10 cellular contexts compared by ENCODE assay signal in the genomic region with DNA sequence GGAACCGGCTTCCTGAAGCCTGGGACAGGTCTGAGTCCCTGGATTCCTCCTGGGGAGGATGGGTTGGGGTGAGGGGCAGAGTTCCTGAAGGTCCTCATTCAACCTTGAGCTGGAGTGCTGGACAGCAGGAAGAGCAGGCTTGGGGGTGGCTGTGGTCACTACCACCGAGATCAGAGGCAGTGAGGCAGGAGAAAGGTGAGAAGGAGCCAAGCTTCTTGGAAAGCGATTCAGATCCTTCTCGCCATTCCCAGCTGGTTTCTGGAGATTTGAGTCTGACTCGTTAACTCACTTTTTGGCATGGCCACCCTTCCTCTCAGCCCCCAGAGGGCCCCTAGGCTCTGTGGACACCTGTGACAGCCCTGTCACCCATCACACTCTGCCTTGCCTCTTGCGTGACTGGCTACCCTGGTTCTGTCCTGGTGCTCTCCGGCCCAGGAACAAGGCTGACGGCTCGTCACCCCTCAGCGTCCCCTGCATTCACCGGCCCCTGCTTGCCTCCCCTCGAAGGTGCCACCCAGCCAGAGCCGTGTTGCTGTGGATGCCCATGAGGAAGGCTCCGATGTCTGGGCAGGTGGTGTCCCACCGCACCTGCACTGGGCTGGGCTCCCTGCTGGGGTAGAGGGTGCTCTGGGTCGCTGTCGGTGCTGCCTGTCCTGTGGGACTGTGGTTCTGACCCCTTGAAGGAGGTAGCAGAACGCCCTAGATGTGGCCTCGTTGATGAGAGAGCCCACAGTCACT. TPM values are rescaled to one million over a fixed set of nuclear protein-coding genes. Genes with fewer than 3 reads are reported as not detected.
A peak's percentile ranks its signal among the peaks of the same experiment; 100 is the strongest.
DNase-seq lines count a peak whose midpoint lies in the region; ATAC-seq, FAIRE-seq and TF ChIP-seq lines count a peak whose summit lies in the region.
"Had no signal": no experiment of that assay in that cellular context is flagged by ENCODE, and none has a peak within 500 bp of the region (broad histone marks: within the 10 kb centered on the region; RNA-seq: fewer than 3 reads in every experiment).

No MANE protein-coding gene starts in this region.

- no peak for ATAC-seq in activated CD8-positive, alpha-beta T cell treated with anti-CD3 and anti-CD28 coated beads, Interleukin-2, amount 10 ng/mL, durations not matched to agents 7 days and 5 days
- ATAC-seq in activated CD8-positive, alpha-beta T cell treated with anti-CD3 and anti-CD28 coated beads for 36 hours = no peak
- ATAC-seq in GM19023 (IDR thresholded peaks at IDR 0.05; ENCODE audit: unreplicated experiment) = no peak
- ATAC-seq in HG03097 (IDR thresholded peaks at IDR 0.05; ENCODE audit: low FRiP score, unreplicated experiment) = no peak

- H3K4me1 ChIP-seq in duodenal mucosa (ENCODE audit: control insufficient read depth in 1 of 2, insufficient read depth in 2 of 2, low read length in 2 of 2) = peaks cover 15 to 16% of the 10 kb centered on the region in 2 donors

- DNase-seq in activated CD8-positive, alpha-beta T cell treated with anti-CD3 and anti-CD28 coated beads, Interleukin-2, amount 10 ng/mL, durations not matched to agents 7 days and 5 days = no peak
- no peak for DNase-seq in activated CD8-positive, alpha-beta T cell treated with anti-CD3 and anti-CD28 coated beads for 36 hours
- peak; percentile 61 for DNase-seq in myocyte (ENCODE audit: low read depth)
- DNase-seq in urothelium cell line (ENCODE audit: low spot score) = no peak
- DNase-seq in NCI-H1105 treated with DMSO at 0.1 percent for 48 hours (lab: John Stamatoyannopoulos, UW) = no peak

- H3K27ac ChIP-seq in duodenal mucosa (ENCODE audit: low read depth, low read length) = peak overlapping the region; percentile 67

- H3K36me3 Mint-ChIP-seq in activated CD8-positive, alpha-beta T cell treated with anti-CD3 and anti-CD28 coated beads, Interleukin-2, amount 10 ng/mL, durations not matched to agents 7 days and 5 days (ENCODE audit: low read depth) = no peaks in the 10 kb centered on the region
- H3K36me3 Mint-ChIP-seq in activated CD8-positive, alpha-beta T cell treated with anti-CD3 and anti-CD28 coated beads for 36 hours (ENCODE audit: low read depth) = no peaks in the 10 kb centered on the region

- no peaks in the 10 kb centered on the region for H3K9me3 Mint-ChIP-seq in activated CD8-positive, alpha-beta T cell treated with anti-CD3 and anti-CD28 coated beads, Interleukin-2, amount 10 ng/mL, durations not matched to agents 7 days and 5 days (ENCODE audit: insufficient read depth)
- H3K9me3 Mint-ChIP-seq in activated CD8-positive, alpha-beta T cell treated with anti-CD3 and anti-CD28 coated beads for 36 hours = no peaks in the 10 kb centered on the region

- FAIRE-seq in urothelium cell line (lab: Jason Lieb, UNC) = peak; percentile 79
- FAIRE-seq: A204.1, GM12892 had no signal

- intact Hi-C loops in activated CD8-positive, alpha-beta T cell treated with anti-CD3 and anti-CD28 coated beads for 36 hours (cut with micrococcal nuclease) = no loop called here

- no peaks in the 10 kb centered on the region for H3K27me3 ChIP-seq in duodenal mucosa (ENCODE audit: control insufficient read depth in 1 of 2, insufficient read depth in 2 of 2, low read length in 2 of 2)

- H3K4me1 Mint-ChIP-seq in activated CD8-positive, alpha-beta T cell treated with anti-CD3 and anti-CD28 coated beads, Interleukin-2, amount 10 ng/mL, durations not matched to agents 7 days and 5 days (ENCODE audit: low read depth) = peaks cover 13% of the 10 kb centered on the region
- peaks cover 7% of the 10 kb centered on the region for H3K4me1 Mint-ChIP-seq in activated CD8-positive, alpha-beta T cell treated with anti-CD3 and anti-CD28 coated beads for 36 hours (ENCODE audit: low read depth)

- H3K36me3 ChIP-seq in duodenal mucosa (ENCODE audit: control insufficient read depth in 1 of 2, insufficient read depth in 2 of 2, low read length in 2 of 2) = no peaks in the 10 kb centered on the region

- H3K27me3 Mint-ChIP-seq in activated CD8-positive, alpha-beta T cell treated with anti-CD3 and anti-CD28 coated beads, Interleukin-2, amount 10 ng/mL, durations not matched to agents 7 days and 5 days (ENCODE audit: low read depth) = no peaks in the 10 kb centered on the region
- H3K27me3 Mint-ChIP-seq in activated CD8-positive, alpha-beta T cell treated with anti-CD3 and anti-CD28 coated beads for 36 hours = no peaks in the 10 kb centered on the region

- H3K27ac Mint-ChIP-seq in activated CD8-positive, alpha-beta T cell treated with anti-CD3 and anti-CD28 coated beads, Interleukin-2, amount 10 ng/mL, durations not matched to agents 7 days and 5 days = peak overlapping the region; percentile 14
- no peak overlapping the region for H3K27ac Mint-ChIP-seq in activated CD8-positive, alpha-beta T cell treated with anti-CD3 and anti-CD28 coated beads for 36 hours

- no peak overlapping the region for H3K4me3 Mint-ChIP-seq in activated CD8-positive, alpha-beta T cell treated with anti-CD3 and anti-CD28 coated beads, Interleukin-2, amount 10 ng/mL, durations not matched to agents 7 days and 5 days
- no peak overlapping the region for H3K4me3 Mint-ChIP-seq in activated CD8-positive, alpha-beta T cell treated with anti-CD3 and anti-CD28 coated beads for 36 hours

- H3K9me3 ChIP-seq in duodenal mucosa (ENCODE audit: control insufficient read depth in 1 of 2, low read length in 2 of 2) = no peaks in the 10 kb centered on the region

- POLR2A ChIA-PET in activated CD8-positive, alpha-beta T cell treated with anti-CD3 and anti-CD28 coated beads, Interleukin-2, amount 10 ng/mL, durations not matched to agents 7 days and 5 days (lab: Charles Lee) = no interaction called here
- POLR2A ChIA-PET in activated CD8-positive, alpha-beta T cell treated with anti-CD3 and anti-CD28 coated beads for 36 hours (lab: Charles Lee) = no interaction called here

- no peak overlapping the region for H3K9ac ChIP-seq in duodenal mucosa (ENCODE audit: low read depth in 1 of 2, low read length in 2 of 2)

- no peak for TF ChIP-seq CTCF in activated CD8-positive, alpha-beta T cell treated with anti-CD3 and anti-CD28 coated beads for 36 hours (IDR thresholded peaks at IDR 0.05)

- CTCF ChIA-PET in activated CD8-positive, alpha-beta T cell treated with anti-CD3 and anti-CD28 coated beads, Interleukin-2, amount 10 ng/mL, durations not matched to agents 7 days and 5 days (lab: Charles Lee) = interaction anchor here (2.1 kb wide), 1 partner anchor 69 kb away, joined by 9 read pairs; no protein-coding TSS in a partner anchor
- CTCF ChIA-PET in activated CD8-positive, alpha-beta T cell treated with anti-CD3 and anti-CD28 coated beads for 36 hours (lab: Charles Lee) = no interaction called here

- H3K4me3 ChIP-seq in duodenal mucosa (ENCODE audit: low read depth in 1 of 2, low read length in 2 of 2) = peak overlapping the region in 1 of 2 donors; percentile 19

RNA-seq across cellular contexts. Expression of a gene that starts 9.7 kb away (rescaled TPM):
- 1 to 10 TPM; 3.6 to 3.8 TPM for total RNA-seq in activated CD8-positive, alpha-beta T cell treated with anti-CD3 and anti-CD28 coated beads, Interleukin-2, amount 10 ng/mL, durations not matched to agents 7 days and 5 days
- 1 to 10 TPM; 2.4 to 2.5 TPM for total RNA-seq in activated CD8-positive, alpha-beta T cell treated with anti-CD3 and anti-CD28 coated beads for 36 hours
- total RNA-seq in myocyte = 197 and 208 TPM in 2 replicates
- polyA plus RNA-seq in myocyte (2012) = 598 TPM

RNA-seq across cellular contexts. Expression of a gene that starts 31.8 kb away (rescaled TPM):
- under 1 TPM in 1 of 2 experiments, not detected in 1; 0.26 TPM for total RNA-seq in activated CD8-positive, alpha-beta T cell treated with anti-CD3 and anti-CD28 coated beads, Interleukin-2, amount 10 ng/mL, durations not matched to agents 7 days and 5 days
- total RNA-seq in activated CD8-positive, alpha-beta T cell treated with anti-CD3 and anti-CD28 coated beads for 36 hours = under 1 TPM in 1 of 2 experiments, not detected in 1; 0.18 TPM
- 0.10 and 1.7 TPM in 2 replicates for total RNA-seq in myocyte
- polyA plus RNA-seq in myocyte (2012) = 1.3 TPM

RNA-seq across cellular contexts. Expression of a gene that starts 44.9 kb away (rescaled TPM):
- 100 to 1,000 TPM; 172 to 181 TPM for total RNA-seq in activated CD8-positive, alpha-beta T cell treated with anti-CD3 and anti-CD28 coated beads, Interleukin-2, amount 10 ng/mL, durations not matched to agents 7 days and 5 days
- total RNA-seq in activated CD8-positive, alpha-beta T cell treated with anti-CD3 and anti-CD28 coated beads for 36 hours = 10 to 100 TPM; 41.4 to 50.8 TPM
- 437 and 456 TPM in 2 replicates for total RNA-seq in myocyte
- polyA plus RNA-seq in myocyte (2012) = 442 TPM

Comparison
In these comparisons a context has a peak if more than half of its experiments do, and no peak if none do; other contexts are left out.
1. RNA of a gene that starts 9.7 kb away (total RNA-seq): 197 to 208 TPM in myocyte; 3.6 to 3.8 TPM in activated CD8-positive, alpha-beta T cell treated with anti-CD3 and anti-CD28 coated beads, Interleukin-2, amount 10 ng/mL, durations not matched to agents 7 days and 5 days and 2.4 to 2.5 TPM in activated CD8-positive, alpha-beta T cell treated with anti-CD3 and anti-CD28 coated beads for 36 hours; every median in the first group is over 10 times any median in the second.